24 cellular contexts compared by ENCODE assay signal in the genomic region with DNA sequence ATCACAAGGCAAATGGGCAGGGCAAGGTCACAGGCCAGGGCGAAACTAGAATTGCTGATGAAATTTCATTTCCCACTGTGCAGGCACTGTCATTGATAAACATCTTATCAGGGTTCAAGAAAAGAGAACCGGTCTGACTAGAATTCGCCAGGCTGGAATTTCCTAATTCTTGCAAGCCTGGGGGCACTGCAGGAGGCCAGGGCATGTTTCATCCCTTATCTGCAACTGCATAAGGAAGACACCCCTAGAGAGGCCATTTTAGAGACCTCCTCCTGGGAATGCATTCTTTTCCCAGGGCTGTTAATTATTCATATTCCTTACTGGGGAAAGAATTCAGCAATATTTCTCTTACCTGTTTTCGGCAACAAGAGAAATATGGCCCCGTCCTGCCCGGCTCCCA.
"Had no signal": no experiment of that assay in that cellular context is flagged by ENCODE, and none has a peak within 500 bp of the region (broad histone marks: within the 10 kb centered on the region; RNA-seq: fewer than 3 reads in every experiment).

No MANE protein-coding gene starts in this region.

- H3K27me3 Mint-ChIP-seq: naive thymus-derived CD8-positive, alpha-beta T cell; stimulated activated memory B cell treated with anti-CD40 and anti-IgM and Interleukin-4, amounts not matched to agents 10 μg/mL and 1 μg/mL and 100 μg/mL, for 72 hours; stimulated activated naive CD8-positive, alpha-beta T cell treated with anti-CD3 and anti-CD28 coated beads, Interleukin-15, amount 100 ng/mL, for 72 hours had no signal

- H3K4me3 Mint-ChIP-seq: naive thymus-derived CD8-positive, alpha-beta T cell; nephron; neural crest cell; stimulated activated memory B cell treated with anti-CD40 and anti-IgM and Interleukin-4, amounts not matched to agents 10 μg/mL and 1 μg/mL and 100 μg/mL, for 72 hours; stimulated activated naive CD8-positive, alpha-beta T cell treated with anti-CD3 and anti-CD28 coated beads, Interleukin-15, amount 100 ng/mL, for 72 hours had no signal

- H3K4me1 Mint-ChIP-seq: naive thymus-derived CD8-positive, alpha-beta T cell; nephron; neural crest cell; stimulated activated memory B cell treated with anti-CD40 and anti-IgM and Interleukin-4, amounts not matched to agents 10 μg/mL and 1 μg/mL and 100 μg/mL, for 72 hours; stimulated activated naive CD8-positive, alpha-beta T cell treated with anti-CD3 and anti-CD28 coated beads, Interleukin-15, amount 100 ng/mL, for 72 hours had no signal

- H3K4me3 ChIP-seq: left ventricle myocardium inferior, lung, pancreas, prostate gland, skin epidermis, testis, thyroid gland, transverse colon, upper lobe of left lung, vagina had no signal

- H3K36me3 ChIP-seq: left ventricle myocardium inferior, pancreas, prostate gland, thyroid gland, transverse colon, upper lobe of left lung, vagina had no signal

- H3K27ac Mint-ChIP-seq: naive thymus-derived CD8-positive, alpha-beta T cell; nephron; stimulated activated memory B cell treated with anti-CD40 and anti-IgM and Interleukin-4, amounts not matched to agents 10 μg/mL and 1 μg/mL and 100 μg/mL, for 72 hours had no signal

- H3K27me3 ChIP-seq: pancreas, testis, thyroid gland, transverse colon, upper lobe of left lung, vagina had no signal

- DNase-seq: hypothalamus; islet precursor cell; left ventricle myocardium inferior; naive thymus-derived CD8-positive, alpha-beta T cell; nucleus accumbens; pancreas; retina; right cardiac atrium; stimulated activated CD4-positive, alpha-beta T cell treated with anti-CD3 and anti-CD28 coated beads, Interleukin-2, amount 100 ng/mL, for 48 hours; stimulated activated CD4-positive, alpha-beta T cell treated with anti-CD3 and anti-CD28 coated beads, Interleukin-4, amount 100 ng/mL, for 4 hours; stimulated activated CD8-positive, alpha-beta memory T cell treated with anti-CD3 and anti-CD28 coated beads, Interleukin-4, amount 100 ng/mL, for 48 hours; stimulated activated naive CD4-positive, alpha-beta T cell treated with Interleukin-2 at 50 U/mL for 16 hours; stimulated activated naive CD8-positive, alpha-beta T cell treated with anti-CD3 and anti-CD28 coated beads, Interleukin-15, amount 100 ng/mL, for 72 hours; testis; thyroid gland; transverse colon; upper lobe of left lung had no signal

- H3K27ac ChIP-seq: left ventricle myocardium inferior, pancreas, prostate gland, skin epidermis, testis, thyroid gland, transverse colon, upper lobe of left lung, vagina had no signal

- H3K9me3 ChIP-seq: pancreas, prostate gland, testis, thyroid gland, transverse colon, vagina had no signal

- H3K36me3 Mint-ChIP-seq: stimulated activated memory B cell treated with anti-CD40 and anti-IgM and Interleukin-4, amounts not matched to agents 10 μg/mL and 1 μg/mL and 100 μg/mL, for 72 hours had no signal

- H3K4me1 ChIP-seq: left ventricle myocardium inferior, pancreas, prostate gland, testis, thyroid gland, transverse colon, upper lobe of left lung, vagina had no signal
